In the genomic region with DNA sequence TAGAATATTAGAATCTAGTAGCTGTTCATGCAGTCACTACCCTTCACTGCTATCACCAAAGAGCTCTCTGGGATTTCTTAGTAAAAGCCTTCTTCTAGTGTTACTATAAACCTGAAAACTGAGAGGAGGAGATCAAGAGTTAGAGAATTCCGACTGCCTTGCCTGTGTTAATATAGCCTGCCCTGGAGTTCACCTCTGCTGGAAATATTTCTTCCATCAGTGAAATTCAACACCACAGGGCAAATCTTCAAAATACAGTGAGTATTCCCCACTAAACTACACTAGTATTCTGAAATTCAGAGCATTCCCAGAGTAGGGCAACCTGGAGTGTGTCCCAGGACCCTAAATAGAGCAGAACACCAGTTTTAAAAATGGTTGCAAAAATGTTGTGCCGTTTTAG, we compare ENCODE assay signal across 1 cellular context.
TF ChIP-seq lines count a peak whose summit lies in the region.

No MANE protein-coding gene starts in this region.

TF ChIP-seq in IMR-90, 13 proteins besides CTCF, POLR2A, EP300 and RAD21:
- TF ChIP-seq MAZ (IDR thresholded peaks at IDR 0.05; ENCODE audit: borderline replicate concordance, low read depth, low read length) = no peak
- TF ChIP-seq MXI1 (IDR thresholded peaks at IDR 0.05; ENCODE audit: borderline replicate concordance, low read depth, low read length) = no peak
- TF ChIP-seq ELK1 (IDR thresholded peaks at IDR 0.05; ENCODE audit: borderline replicate concordance, low read depth, low read length) = no peak
- no peak for TF ChIP-seq NFE2L2 (IDR thresholded peaks at IDR 0.05; ENCODE audit: low read depth, low read length)
- no peak for TF ChIP-seq SMC3 (IDR thresholded peaks at IDR 0.05; ENCODE audit: low read depth, low read length)
- no peak for TF ChIP-seq CEBPB (IDR thresholded peaks at IDR 0.05; ENCODE audit: low read depth, low read length)
- no peak for TF ChIP-seq FOS (IDR thresholded peaks at IDR 0.05; ENCODE audit: low read depth, low read length)
